ENCODE assay signal across 8 cellular contexts in the genomic region with DNA sequence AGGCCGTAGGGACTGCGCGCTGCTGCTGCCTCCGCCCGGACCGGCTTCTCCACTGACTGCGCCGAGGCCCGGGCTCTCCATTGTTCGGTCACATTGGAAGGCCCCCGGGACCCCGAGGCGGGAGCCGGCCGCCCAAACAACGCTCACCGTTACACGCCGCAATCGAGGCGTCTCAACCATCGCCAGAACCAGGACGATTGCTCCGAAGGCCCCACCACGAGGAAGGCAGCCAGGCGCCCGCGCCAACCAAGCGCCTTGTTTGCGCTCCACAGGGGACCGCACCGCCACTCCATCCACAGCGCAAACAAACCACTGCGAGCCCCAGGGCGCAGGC. TPM values are rescaled to one million over a fixed set of nuclear protein-coding genes. Genes with fewer than 3 reads are reported as not detected.
DNase-seq lines count a peak whose midpoint lies in the region; TF ChIP-seq lines count a peak whose summit lies in the region.

No MANE protein-coding gene starts in this region.

- peak overlapping the region; percentile 95 for H3K4me3 ChIP-seq in GM23248
- peak overlapping the region; percentile 89 for H3K4me3 ChIP-seq in SJCRH30
- H3K4me3 ChIP-seq in esophagus (ENCODE audit: low read depth in 1 of 2, low read length in 2 of 2): peak overlapping the region; percentile 82 to 95
- peak overlapping the region; percentile 83 to 99 for H3K4me3 ChIP-seq in neutrophil (ENCODE audit: low read depth in 1 of 2, low read length in 1 of 2)

- H3K36me3 ChIP-seq in GM23248 (ENCODE audit: low read depth) (peaks cover 27% of the 10 kb centered on the region), SJCRH30 (peaks cover 26% of the 10 kb centered on the region), esophagus (ENCODE audit: control insufficient read depth in 2 of 2, insufficient read depth in 2 of 2, low read length in 1 of 2) (peaks cover 11 to 12% of the 10 kb centered on the region in 2 donors), neutrophil (peaks cover 43% of the 10 kb centered on the region)

- no peaks in the 10 kb centered on the region for H3K27me3 ChIP-seq in GM23248 (replicated peaks; ENCODE audit: insufficient read depth)
- H3K27me3 ChIP-seq in SJCRH30: no peaks in the 10 kb centered on the region
- H3K27me3 ChIP-seq in esophagus (ENCODE audit: control insufficient read depth in 1 of 2, insufficient read depth in 2 of 2, low read length in 2 of 2): no peaks in the 10 kb centered on the region
- H3K27me3 ChIP-seq in neutrophil: no peaks in the 10 kb centered on the region

- peak overlapping the region; percentile 94 for H3K4me2 ChIP-seq in GM23248 (ENCODE audit: unreplicated experiment)

- no peaks in the 10 kb centered on the region for H4K20me1 ChIP-seq in GM23248 (ENCODE audit: insufficient read depth)

- peak overlapping the region; percentile 93 for H3K9ac ChIP-seq in GM23248

- peaks cover 43% of the 10 kb centered on the region for H3K79me2 ChIP-seq in GM23248 (ENCODE audit: insufficient read depth)

- H3K9me3 ChIP-seq in GM23248 (ENCODE audit: low read depth): no peaks in the 10 kb centered on the region
- no peaks in the 10 kb centered on the region for H3K9me3 ChIP-seq in SJCRH30 (replicated peaks)
- H3K9me3 ChIP-seq in esophagus (ENCODE audit: control insufficient read depth in 2 of 2, insufficient read depth in 1 of 2, low read depth in 1 of 2, low read length in 1 of 2): no peaks in the 10 kb centered on the region
- H3K9me3 ChIP-seq in neutrophil: peaks cover 15% of the 10 kb centered on the region

- WGBS in GM23248 (ENCODE audit: low coverage in 1 of 2, low lambda C conversion rate in 2 of 2, missing lambda C conversion rate in 2 of 2), 2 experiments: 0 to 2% methylated on average over 25 to 30 of the region's 35 CpGs
- WGBS in esophagus, 2 donors: 0 to 1% methylated on average over 33 to 35 of the region's 35 CpGs

- H3K9me2 ChIP-seq in GM23248 (ENCODE audit: insufficient read depth): no peaks in the 10 kb centered on the region

- peak overlapping the region; percentile 89 for H2AFZ ChIP-seq in GM23248

- H3K27ac ChIP-seq in GM23248 (peak overlapping the region; percentile 80), SJCRH30 (peak overlapping the region; percentile 93), esophagus (ENCODE audit: low read depth in 2 of 2, low read length in 1 of 2) (peak overlapping the region; percentile 96 to 97), neutrophil (peak overlapping the region; percentile 97)

- TF ChIP-seq CTCF in neutrophil (IDR thresholded peaks at IDR 0.05): peak; percentile 40

- in situ Hi-C loops in GM23248 (cut with MboI): no loop called here
- in situ Hi-C loops in KBM-7 (cut with MboI; ENCODE audit: low pct_unique_long_range_greater_than_20kb, low sequenced_read_pairs): no loop called here

- H3K4me1 ChIP-seq in GM23248 (ENCODE audit: insufficient read depth) (peaks cover 9% of the 10 kb centered on the region), SJCRH30 (no peaks in the 10 kb centered on the region), esophagus (ENCODE audit: control insufficient read depth in 2 of 2, insufficient read depth in 2 of 2, low read length in 1 of 2) (no peaks in the 10 kb centered on the region), neutrophil (ENCODE audit: control insufficient read depth in 1 of 2, insufficient read depth in 1 of 2, low read depth in 1 of 2, low read length in 1 of 2) (peaks cover 58 to 69% of the 10 kb centered on the region in 2 experiments)

- peaks cover 19% of the 10 kb centered on the region for H3F3A ChIP-seq in GM23248 (ENCODE audit: insufficient read depth)

- DNase-seq in GM23248: no peak
- DNase-seq in SJCRH30: no peak
- no peak for DNase-seq in NAMALWA (ENCODE audit: low spot score)
- DNase-seq in KBM-7: no peak
- no peak for DNase-seq in DMS114 treated with DMSO at 0.1 percent for 48 hours (lab: John Stamatoyannopoulos, UW; ENCODE audit: unreplicated experiment)
- no peak for DNase-seq in NCI-H2171 (lab: John Stamatoyannopoulos, UW)

RNA-seq across cellular contexts. Expression of a gene that starts 0.6 kb away (rescaled TPM):
- 160 and 175 TPM in 2 replicates for total RNA-seq in GM23248 (2014; rRNA removed; shearing (Covaris generic))
- 119 and 127 TPM in 2 replicates for polyA plus RNA-seq in GM23248 (2016; fragmentation: Nextera tagmentation; extraction: Ambion mirVana)
- total RNA-seq in SJCRH30 (2014; rRNA removed; shearing (Covaris generic)): 221 and 229 TPM in 2 replicates
- polyA plus RNA-seq in esophagus: 100 to 1,000 TPM; 384 to 627 TPM

RNA-seq across cellular contexts. Expression of a gene that starts 9.5 kb away (rescaled TPM):
- not detected in 2 replicates for total RNA-seq in GM23248 (2014; rRNA removed; shearing (Covaris generic))
- polyA plus RNA-seq in GM23248 (2016; fragmentation: Nextera tagmentation; extraction: Ambion mirVana): not detected in 2 replicates
- not detected in 2 replicates for total RNA-seq in SJCRH30 (2014; rRNA removed; shearing (Covaris generic))
- polyA plus RNA-seq in esophagus: under 1 TPM in 1 of 2 donors, not detected in 1; 0.06 TPM

RNA-seq across cellular contexts. Expression of a gene that starts 59.0 kb away (rescaled TPM):
- total RNA-seq in GM23248 (2014; rRNA removed; shearing (Covaris generic)): not detected in 2 replicates
- polyA plus RNA-seq in GM23248 (2016; fragmentation: Nextera tagmentation; extraction: Ambion mirVana): not detected in 2 replicates
- total RNA-seq in SJCRH30 (2014; rRNA removed; shearing (Covaris generic)): not detected in 2 replicates
- under 1 TPM in 1 of 2 donors, not detected in 1; 0.14 TPM for polyA plus RNA-seq in esophagus
